ENCODE assay signal across 1 cellular context in the genomic region with DNA sequence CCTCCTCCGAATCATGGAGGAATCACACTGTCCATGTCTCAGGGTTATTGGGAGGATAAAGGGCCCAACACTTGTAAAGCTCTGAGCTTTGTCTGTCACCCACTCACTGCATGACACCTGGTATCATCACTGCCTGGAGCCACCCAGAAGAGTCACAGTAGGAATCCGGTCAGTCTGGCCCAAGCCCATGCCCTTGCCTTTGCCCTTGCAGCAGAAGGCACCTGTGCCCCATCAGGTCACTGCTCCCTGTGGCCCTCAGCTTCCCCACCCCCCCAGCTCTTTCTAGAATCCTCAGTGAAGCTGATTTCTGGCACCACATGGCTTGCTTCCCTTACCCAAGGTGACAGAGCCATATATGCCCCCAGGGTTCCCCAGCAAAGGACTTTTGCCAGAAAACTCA.
TF ChIP-seq lines count a peak whose summit lies in the region.

No MANE protein-coding gene starts in this region.

TF ChIP-seq in H1, 55 proteins besides CTCF, POLR2A, EP300 and RAD21:
- TF ChIP-seq RXRA (IDR thresholded peaks at IDR 0.05; ENCODE audit: insufficient read depth, low read depth, low read length) (no peak), GTF2F1 (IDR thresholded peaks at IDR 0.05; ENCODE audit: borderline replicate concordance, low read depth, low read length) (no peak), FOSL1 (IDR thresholded peaks at IDR 0.05; ENCODE audit: insufficient read depth, low read depth, low read length) (no peak)
